ENCODE assay signal across 9 cellular contexts in the genomic region with DNA sequence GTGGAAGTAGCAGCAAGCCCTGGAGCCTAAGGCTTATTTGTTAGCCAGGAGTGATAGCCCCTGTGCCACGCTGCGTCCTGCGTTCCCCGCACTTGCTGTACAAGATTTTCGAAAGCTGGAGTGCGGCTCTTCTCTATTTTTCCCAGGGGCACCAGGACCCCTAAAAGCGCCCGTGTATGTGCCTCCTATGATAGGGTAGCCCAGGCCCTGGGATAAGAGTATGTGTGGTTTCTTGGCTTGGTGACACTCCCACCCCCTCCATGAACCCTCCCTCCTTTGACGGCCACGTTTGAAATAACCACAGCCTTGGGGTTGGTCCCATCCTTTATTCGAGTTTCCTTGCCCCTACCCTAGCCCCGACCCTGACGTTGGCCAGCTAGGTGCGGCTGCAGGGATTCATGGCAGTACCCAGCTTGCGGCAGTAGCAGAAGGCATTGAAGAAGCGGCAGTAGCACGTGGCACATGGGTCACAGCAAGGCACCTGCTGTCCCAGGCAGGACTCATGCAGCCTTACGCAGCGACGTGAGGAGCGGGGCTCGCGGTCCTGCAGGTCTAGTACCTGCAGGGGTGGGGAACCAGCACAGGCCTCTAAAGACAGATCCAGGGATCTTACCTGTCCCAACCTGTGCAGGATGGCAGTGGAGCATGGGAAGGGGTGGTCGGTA. TPM values are rescaled to one million over a fixed set of nuclear protein-coding genes. Genes with fewer than 3 reads are reported as not detected.
A peak's percentile ranks its signal among the peaks of the same experiment; 100 is the strongest.
DNase-seq lines count a peak whose midpoint lies in the region; ATAC-seq and TF ChIP-seq lines count a peak whose summit lies in the region.
"Had no signal": no experiment of that assay in that cellular context is flagged by ENCODE, and none has a peak within 500 bp of the region (broad histone marks: within the 10 kb centered on the region; RNA-seq: fewer than 3 reads in every experiment).

No MANE protein-coding gene starts in this region.

- H3K27me3 Mint-ChIP-seq in brain: peaks cover 9% of the 10 kb centered on the region

- TF ChIP-seq CTCF in heart left ventricle (IDR thresholded peaks at IDR 0.05): no peak
- no peak for TF ChIP-seq CTCF in brain (conservative IDR thresholded peaks at IDR 0.05)
- no peak for TF ChIP-seq CTCF in upper lobe of right lung (IDR thresholded peaks at IDR 0.05)

- peak in 1 of 5 donors; percentile 39 for DNase-seq in heart left ventricle
- no peak for DNase-seq in cardiac septum (ENCODE audit: low spot score)
- no peak for DNase-seq in upper lobe of right lung
- no peak for DNase-seq in kidney glomerular epithelial cell (lab: John Stamatoyannopoulos, UW)
- DNase-seq in SHP77 (lab: John Stamatoyannopoulos, UW): no peak
- DNase-seq: MG63 had no signal

- no peaks in the 10 kb centered on the region for H3K9me3 ChIP-seq in heart left ventricle
- no peaks in the 10 kb centered on the region for H3K9me3 ChIP-seq in mononuclear cell (ENCODE audit: low read depth, low read length)
- H3K9me3 ChIP-seq in upper lobe of right lung: no peaks in the 10 kb centered on the region
- H3K9me3 ChIP-seq: MG63 had no signal

- intact Hi-C loops in heart left ventricle (cut with DNase I): loop anchor here in 3 of 10 donors (5.0 kb wide), 1 partner anchor 35 kb away; no protein-coding TSS in a partner anchor
- intact Hi-C loops in cardiac septum (cut with DNase I): loop anchor here (5.0 kb wide), 1 partner anchor 80 kb away; the partner anchor contains the start of gene CTCF
- intact Hi-C loops in upper lobe of right lung (cut with DNase I): no loop called here

- H3K27ac Mint-ChIP-seq in brain: peak overlapping the region; percentile 97 to 100 (median 99)

- H3K36me3 Mint-ChIP-seq in brain: no peaks in the 10 kb centered on the region

- no peaks in the 10 kb centered on the region for H3K27me3 ChIP-seq in heart left ventricle
- H3K27me3 ChIP-seq in mononuclear cell (ENCODE audit: insufficient read depth, low read length): no peaks in the 10 kb centered on the region
- H3K27me3 ChIP-seq in upper lobe of right lung: no peaks in the 10 kb centered on the region
- H3K27me3 ChIP-seq: MG63 had no signal

- peak overlapping the region in 10 of 12 donors; percentile 74 to 99 (median 88) for H3K4me3 ChIP-seq in heart left ventricle
- H3K4me3 ChIP-seq in mononuclear cell (ENCODE audit: low read length): peak overlapping the region; percentile 99
- H3K4me3 ChIP-seq in upper lobe of right lung: peak overlapping the region; percentile 99

- peak overlapping the region; percentile 99 to 100 (median 100) for H3K4me3 Mint-ChIP-seq in brain

- H3K9me3 Mint-ChIP-seq in brain: no peaks in the 10 kb centered on the region

- no peak for TF ChIP-seq POLR2A in heart left ventricle (IDR thresholded peaks at IDR 0.05)

- H3K4me1 ChIP-seq in heart left ventricle (peaks cover 0 to 68% (median 34%) of the 10 kb centered on the region in 12 donors), mononuclear cell (ENCODE audit: insufficient read depth, low read length) (peaks cover 85% of the 10 kb centered on the region), upper lobe of right lung (peaks cover 42% of the 10 kb centered on the region)

- H3K36me3 ChIP-seq in heart left ventricle: peaks cover 0 to 20% (median 13%) of the 10 kb centered on the region in 9 donors
- no peaks in the 10 kb centered on the region for H3K36me3 ChIP-seq in upper lobe of right lung
- H3K36me3 ChIP-seq: MG63 had no signal

- peak in 1 of 4 donors; percentile 2 for ATAC-seq in heart left ventricle
- ATAC-seq in upper lobe of right lung: no peak
- no peak for ATAC-seq in esophagus mucosa

- 78 to 91% (median 79%) methylated on average over 23 to 24 of the region's 24 CpGs for WGBS in heart left ventricle, 4 donors

- peak overlapping the region in 11 of 12 donors; percentile 73 to 95 (median 90) for H3K27ac ChIP-seq in heart left ventricle
- peak overlapping the region; percentile 85 for H3K27ac ChIP-seq in upper lobe of right lung

- peaks cover 45% of the 10 kb centered on the region for H3K4me1 Mint-ChIP-seq in brain

RNA-seq across cellular contexts. Expression of gene AGRP, which starts 1.0 kb away (rescaled TPM):
- total RNA-seq in heart left ventricle: not detected
- polyA plus RNA-seq in heart left ventricle: not detected
- total RNA-seq in cardiac septum: not detected
- polyA plus RNA-seq in brain (ENCODE audit: insufficient read depth, low read depth, low replicate concordance): 0.49 TPM
- total RNA-seq in mononuclear cell: not detected
- 4.9 TPM for total RNA-seq in upper lobe of right lung
- total RNA-seq in esophagus mucosa: not detected

RNA-seq across cellular contexts. Expression of gene ATP6V0D1, which starts 1.4 kb away (rescaled TPM):
- 100 to 1,000 TPM in 3 of 9 donors, 10 to 100 TPM in 6; 52.7 to 141 (median 68.5) TPM for total RNA-seq in heart left ventricle
- polyA plus RNA-seq in heart left ventricle: 100 to 1,000 TPM in 1 of 2 donors, 10 to 100 TPM in 1; 18.6 to 104 TPM
- 58.8 TPM for total RNA-seq in cardiac septum
- polyA plus RNA-seq in brain (ENCODE audit: insufficient read depth, low read depth, low replicate concordance): 208 TPM
- 113 TPM for total RNA-seq in mononuclear cell
- 143 TPM for total RNA-seq in upper lobe of right lung
- 80.9 TPM for total RNA-seq in esophagus mucosa

RNA-seq across cellular contexts. Expression of gene RIPOR1, which starts 46.2 kb away (rescaled TPM):
- total RNA-seq in heart left ventricle (100 to 1,000 TPM in 1 of 9 donors, 10 to 100 TPM in 8; 51.1 to 156 (median 69.4) TPM), cardiac septum (102 TPM), mononuclear cell (42.6 TPM), upper lobe of right lung (133 TPM), esophagus mucosa (14.3 TPM)
- polyA plus RNA-seq in heart left ventricle (10 to 100 TPM; 40.7 to 45.5 TPM), brain (ENCODE audit: insufficient read depth, low read depth, low replicate concordance) (64.2 TPM)

RNA-seq across cellular contexts. Expression of gene HSD11B2, which starts 51.5 kb away (rescaled TPM):
- under 1 TPM in 8 of 9 donors, not detected in 1; 0.32 to 1.00 (median 0.59) TPM for total RNA-seq in heart left ventricle
- under 1 TPM; 0.15 to 0.26 TPM for polyA plus RNA-seq in heart left ventricle
- 0.27 TPM for total RNA-seq in cardiac septum
- 47.9 TPM for polyA plus RNA-seq in brain (ENCODE audit: insufficient read depth, low read depth, low replicate concordance)
- total RNA-seq in mononuclear cell: not detected
- 2.2 TPM for total RNA-seq in upper lobe of right lung
- total RNA-seq in esophagus mucosa: 6.6 TPM
